8 cellular contexts compared by ENCODE assay signal in genomic region chr19:55603581-55604292, GRCh38. TPM values are rescaled to one million over a fixed set of nuclear protein-coding genes. Genes with fewer than 3 reads are reported as not detected.
DNase-seq lines count a peak whose midpoint lies in the region; ATAC-seq and TF ChIP-seq lines count a peak whose summit lies in the region.

No MANE protein-coding gene starts in this region.

- H3K36me3 Mint-ChIP-seq in CD14-positive monocyte, result peaks cover 12 to 25% of the 10 kb centered on the region in 2 donors
- H3K36me3 Mint-ChIP-seq in central memory CD8-positive, alpha-beta T cell (ENCODE audit: insufficient read depth), result peaks cover 14% of the 10 kb centered on the region
- peaks cover 28% of the 10 kb centered on the region for H3K36me3 Mint-ChIP-seq in nephron progenitor cell (ENCODE audit: low read depth)

- H3K27me3 Mint-ChIP-seq in CD14-positive monocyte (ENCODE audit: low read depth in 3 of 3), result no peaks in the 10 kb centered on the region
- H3K27me3 Mint-ChIP-seq in central memory CD8-positive, alpha-beta T cell, result no peaks in the 10 kb centered on the region
- no peaks in the 10 kb centered on the region for H3K27me3 Mint-ChIP-seq in nephron progenitor cell (ENCODE audit: low read depth, poor library complexity)

- H3K27ac Mint-ChIP-seq in CD14-positive monocyte (peak overlapping the region in 6 of 7 donors; percentile 22 to 97 (median 94)), nephron progenitor cell (peak overlapping the region; percentile 91)
- H3K27ac Mint-ChIP-seq in central memory CD8-positive, alpha-beta T cell (ENCODE audit: low read depth), result no peak overlapping the region

- H3K9ac ChIP-seq in HUES6 (ENCODE audit: low read length), result no peak overlapping the region

- ATAC-seq in central memory CD8-positive, alpha-beta T cell (replicated peaks; ENCODE audit: extremely low read depth, poor library complexity, severe bottlenecking), result no peak
- ATAC-seq in HG02759 (IDR thresholded peaks at IDR 0.05; ENCODE audit: unreplicated experiment) (no peak), HG02973 (IDR thresholded peaks at IDR 0.05; ENCODE audit: unreplicated experiment) (no peak)

- no peaks in the 10 kb centered on the region for H3K27me3 ChIP-seq in HUES6 (ENCODE audit: control insufficient read depth, insufficient read depth, low read length)

- peak overlapping the region; percentile 16; the same call in 1 of the 2 replicates for H3K4me3 ChIP-seq in HUES6 (ENCODE audit: low read depth, low read length)

- H3K36me3 ChIP-seq in HUES6 (ENCODE audit: control insufficient read depth, insufficient read depth, low read length), result peaks cover 6% of the 10 kb centered on the region; the same call in 1 of the 2 replicates

- intact Hi-C loops in CD14-positive monocyte (cut with micrococcal nuclease), result loop anchor here in 1 of 2 donors (10.0 kb wide), 1 partner anchor 199 kb away; the partner anchor contains the start of gene UBE2S

- H3K27ac ChIP-seq in HUES6 (ENCODE audit: low read depth, low read length), result no peak overlapping the region

- TF ChIP-seq CTCF in CD14-positive monocyte (IDR thresholded peaks at IDR 0.05), result no peak
- TF ChIP-seq CTCF in nephron progenitor cell (IDR thresholded peaks at IDR 0.05), result no peak

- H3K9me3 ChIP-seq in HUES6 (ENCODE audit: control insufficient read depth, insufficient read depth, low read depth, low read length), result no peaks in the 10 kb centered on the region

- H3K4me1 ChIP-seq in HUES6 (ENCODE audit: control insufficient read depth, insufficient read depth, low read length), result peaks cover 13% of the 10 kb centered on the region

- peaks cover 54% of the 10 kb centered on the region for H3K4me1 Mint-ChIP-seq in CD14-positive monocyte
- H3K4me1 Mint-ChIP-seq in central memory CD8-positive, alpha-beta T cell, result peaks cover 58% of the 10 kb centered on the region
- H3K4me1 Mint-ChIP-seq in nephron progenitor cell, result peaks cover 53% of the 10 kb centered on the region

- H3K9me3 Mint-ChIP-seq in CD14-positive monocyte (peaks cover 0 to 2% (median 0%) of the 10 kb centered on the region in 7 donors), nephron progenitor cell (peaks cover 6% of the 10 kb centered on the region)
- no peaks in the 10 kb centered on the region for H3K9me3 Mint-ChIP-seq in central memory CD8-positive, alpha-beta T cell

- H3K4me3 Mint-ChIP-seq in CD14-positive monocyte (peak overlapping the region; percentile 34 to 92), nephron progenitor cell (peak overlapping the region; percentile 85)
- H3K4me3 Mint-ChIP-seq in central memory CD8-positive, alpha-beta T cell, result peak overlapping the region; percentile 89

- DNase-seq in CD14-positive monocyte (ENCODE audit: low spot score), result no peak
- DNase-seq in central memory CD8-positive, alpha-beta T cell (ENCODE audit: low spot score in 2 of 2), result no peak
- DNase-seq in nephron progenitor cell, result no peak
- DNase-seq in amygdala (lab: John Stamatoyannopoulos, UW), result no peak
- no peak for DNase-seq in stimulated activated CD4-positive, alpha-beta T cell treated with anti-CD3 and anti-CD28 coated beads, Interleukin-1b, Interleukin-23, amount 100 ng/mL, for 48 hours

RNA-seq across cellular contexts. Expression of gene ZNF865, which starts 1.7 kb away (rescaled TPM):
- polyA plus RNA-seq in CD14-positive monocyte, result under 1 TPM; 0.03 to 0.07 TPM

RNA-seq across cellular contexts. Expression of gene ZNF524, which starts 3.6 kb away (rescaled TPM):
- 10 to 100 TPM; 41.8 to 45.7 TPM for polyA plus RNA-seq in CD14-positive monocyte

RNA-seq across cellular contexts. Expression of gene FIZ1, which starts 4.4 kb away (rescaled TPM):
- polyA plus RNA-seq in CD14-positive monocyte, result 1 to 10 TPM; 1.2 to 1.6 TPM

RNA-seq across cellular contexts. Expression of gene ZNF784, which starts 20.6 kb away (rescaled TPM):
- 1 to 10 TPM; 1.5 to 2.4 TPM for polyA plus RNA-seq in CD14-positive monocyte

RNA-seq across cellular contexts. Expression of gene ZNF579, which starts 23.1 kb away (rescaled TPM):
- polyA plus RNA-seq in CD14-positive monocyte, result under 1 TPM in 1 of 2 donors, not detected in 1; 0.05 TPM
